Comparison of ENCODE assay signal across 20 cellular contexts in the genomic region with DNA sequence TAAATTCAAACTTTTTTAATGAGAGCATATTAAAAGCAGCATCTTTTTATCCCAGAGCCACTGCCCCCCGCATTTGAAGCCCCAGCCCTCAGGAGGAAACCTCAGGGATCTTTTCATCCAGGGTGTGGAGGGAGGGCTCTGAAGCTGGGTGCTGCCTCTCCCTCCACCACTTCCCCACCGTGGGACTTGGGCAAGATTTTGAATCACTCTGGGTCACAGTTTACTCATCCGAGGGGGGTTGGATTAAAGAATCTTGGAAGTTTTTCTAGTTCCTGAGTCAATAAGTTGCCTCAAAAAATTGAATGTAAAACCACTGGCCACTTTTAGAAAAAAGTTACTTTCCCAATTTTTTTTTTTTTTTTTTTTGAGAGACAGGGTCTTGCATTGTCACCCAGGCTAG.
A peak's percentile ranks its signal among the peaks of the same experiment; 100 is the strongest.
DNase-seq lines count a peak whose midpoint lies in the region; ATAC-seq and TF ChIP-seq lines count a peak whose summit lies in the region.
"Had no signal": no experiment of that assay in that cellular context is flagged by ENCODE, and none has a peak within 500 bp of the region (broad histone marks: within the 10 kb centered on the region; RNA-seq: fewer than 3 reads in every experiment).

No MANE protein-coding gene starts in this region.

- no peaks in the 10 kb centered on the region for H3K9me2 ChIP-seq in hepatocyte (replicated peaks; ENCODE audit: insufficient read depth)

- no peak for TF ChIP-seq CTCF in hepatocyte (IDR thresholded peaks at IDR 0.05; ENCODE audit: poor library complexity)

- H3K36me3 ChIP-seq in MG63 (no peaks in the 10 kb centered on the region), hepatocyte (replicated peaks; ENCODE audit: insufficient read depth, low read depth) (no peaks in the 10 kb centered on the region)
- H3K36me3 ChIP-seq: BLaER1 had no signal

- H3K27me3 ChIP-seq in MG63 (no peaks in the 10 kb centered on the region), hepatocyte (no peaks in the 10 kb centered on the region)
- H3K27me3 ChIP-seq: BLaER1 had no signal

- no peaks in the 10 kb centered on the region for H3K79me2 ChIP-seq in hepatocyte

- H3K4me3 ChIP-seq in MG63 (no peak overlapping the region), hepatocyte (no peak overlapping the region)
- H3K4me3 ChIP-seq: BLaER1 had no signal

- no peak overlapping the region for H3K27ac ChIP-seq in hepatocyte
- H3K27ac ChIP-seq: BLaER1 had no signal

- DNase-seq in AG08395 (ENCODE audit: low spot score) (peak; percentile 21), GM03348 (ENCODE audit: low spot score) (peak; percentile 44), MG63 (peak; percentile 25), fibroblast of peridontal ligament (ENCODE audit: extremely low read depth) (peak; percentile 25), NCI-H510A (lab: John Stamatoyannopoulos, UW) (no peak), anterior cingulate cortex (lab: John Stamatoyannopoulos, UW) (no peak), hepatocyte (ENCODE audit: low spot score) (no peak)
- DNase-seq: 8988T; CD4-positive, alpha-beta memory T cell; DMS153; HFFc6; Karpas-422; NCI-H1105; NCI-H2081; NCI-H2171 treated with DMSO at 0.1 percent for 48 hours; NCI-H446 treated with DMSO at 0.1 percent for 48 hours; NCI-H774; RPMI8226 had no signal

- no peak overlapping the region for H2AFZ ChIP-seq in hepatocyte

- no peaks in the 10 kb centered on the region for H4K20me1 ChIP-seq in hepatocyte (ENCODE audit: insufficient read depth, poor library complexity, severe bottlenecking)
- H4K20me1 ChIP-seq: BLaER1 had no signal

- H3K9me3 ChIP-seq in MG63 = no peaks in the 10 kb centered on the region
- no peaks in the 10 kb centered on the region for H3K9me3 ChIP-seq in hepatocyte (ENCODE audit: low read depth)

- no peak overlapping the region for H3K4me2 ChIP-seq in hepatocyte
- H3K4me2 ChIP-seq: BLaER1 had no signal

- 65% methylated on average over 3 of the region's 3 CpGs for WGBS in hepatocyte (ENCODE audit: low lambda C conversion rate, missing lambda C conversion rate)

- no peak for ATAC-seq in GM21825 (IDR thresholded peaks at IDR 0.05; ENCODE audit: unreplicated experiment)

- H3K4me1 ChIP-seq in hepatocyte (ENCODE audit: insufficient read depth) = no peaks in the 10 kb centered on the region

Comparison
In these comparisons a context has a peak if more than half of its experiments do, and no peak if none do; other contexts are left out.
1. DNase-seq: peak in AG08395 (single experiment), GM03348 (single experiment), MG63 (single experiment) and fibroblast of peridontal ligament (single experiment); none in NCI-H510A (single experiment), anterior cingulate cortex (0 of 58) and hepatocyte (single experiment).